Comparison of ENCODE assay signal across 13 cellular contexts in genomic region chr10:125707852-125708468, GRCh38. TPM values are rescaled to one million over a fixed set of nuclear protein-coding genes. Genes with fewer than 3 reads are reported as not detected.
DNase-seq lines count a peak whose midpoint lies in the region; ATAC-seq and TF ChIP-seq lines count a peak whose summit lies in the region.
"Had no signal": no experiment of that assay in that cellular context is flagged by ENCODE, and none has a peak within 500 bp of the region (broad histone marks: within the 10 kb centered on the region; RNA-seq: fewer than 3 reads in every experiment).

No MANE protein-coding gene starts in this region.

- CTCF ChIA-PET in mammary epithelial cell (lab: Charles Lee; ENCODE audit: low non-redundant PET) (interaction anchor here (0.7 kb wide), 1 partner anchor 1831 kb away, joined by 4 read pairs; no protein-coding TSS in a partner anchor), MCF 10A (lab: Yijun Ruan, JAX) (interaction anchor here (0.6 to 1.2 kb wide), 4 partner anchors 9 to 660 kb away, joined by 3 to 6 read pairs (median 4); no protein-coding TSS in a partner anchor)

- no peak overlapping the region for H3K4me3 Mint-ChIP-seq in MCF 10A (ENCODE audit: unreplicated experiment)
- H3K4me3 Mint-ChIP-seq: activated T-cell treated with anti-CD3 and anti-CD28 coated beads, Interleukin-2, amount 50 U/mL, for 24 hours; neural crest cell had no signal

- peak; percentile 70 for ATAC-seq in HG03354 (IDR thresholded peaks at IDR 0.05; ENCODE audit: poor library complexity, severe bottlenecking, unreplicated experiment)
- no peak for ATAC-seq in HG02973 (IDR thresholded peaks at IDR 0.05; ENCODE audit: unreplicated experiment)

- no peaks in the 10 kb centered on the region for H3K27me3 Mint-ChIP-seq in MCF 10A (ENCODE audit: insufficient read depth, unreplicated experiment)

- POLR2A ChIA-PET in MCF 10A (lab: Yijun Ruan, JAX), result interaction anchor here (0.7 to 2.0 kb wide), 2 partner anchors 11 to 646 kb away, joined by 3 to 8 read pairs; partner anchors contain the start of gene EDRF1

- DNase-seq in mammary epithelial cell (peak; percentile 26), MCF 10A (ENCODE audit: unreplicated experiment) (no peak), fibroblast of lung (ENCODE audit: low read depth in 2 of 2) (peak; percentile 37 to 47), NCI-H1092 (lab: John Stamatoyannopoulos, UW) (no peak), middle frontal gyrus (ENCODE audit: extremely low spot score, low spot score) (no peak), MV-4-11 (lab: John Stamatoyannopoulos, UW) (no peak)
- DNase-seq: activated T-cell treated with anti-CD3 and anti-CD28 coated beads, Interleukin-2, amount 50 U/mL, for 24 hours; esophagus squamous epithelium; Kasumi-1; SJCRH30 had no signal

- no peaks in the 10 kb centered on the region for H3K27me3 ChIP-seq in mammary epithelial cell (ENCODE audit: insufficient read depth, low read length)
- H3K27me3 ChIP-seq in fibroblast of lung (ENCODE audit: control insufficient read depth, insufficient read depth, low read length), result no peaks in the 10 kb centered on the region
- H3K27me3 ChIP-seq: esophagus squamous epithelium, SJCRH30 had no signal

- no peaks in the 10 kb centered on the region for H3K79me2 ChIP-seq in mammary epithelial cell (ENCODE audit: insufficient read depth, low read length)
- H3K79me2 ChIP-seq in fibroblast of lung (ENCODE audit: control insufficient read depth, insufficient read depth, low read length), result no peaks in the 10 kb centered on the region

- dilution Hi-C loops in mammary epithelial cell (cut with HindIII; ENCODE audit: low sequenced_read_pairs), result no loop called here

- H3K9me3 ChIP-seq in mammary epithelial cell (replicated peaks; ENCODE audit: insufficient read depth, low read length), result no peaks in the 10 kb centered on the region
- H3K9me3 ChIP-seq in fibroblast of lung (ENCODE audit: control insufficient read depth, insufficient read depth, low read depth, low read length), result no peaks in the 10 kb centered on the region
- H3K9me3 ChIP-seq: SJCRH30 had no signal

- H3K36me3 Mint-ChIP-seq in MCF 10A (ENCODE audit: insufficient read depth, unreplicated experiment), result no peaks in the 10 kb centered on the region

- H3K9ac ChIP-seq in mammary epithelial cell (ENCODE audit: insufficient read depth, low read length) (no peak overlapping the region), fibroblast of lung (ENCODE audit: insufficient read depth, low read length) (no peak overlapping the region)

- H3K9me3 Mint-ChIP-seq in MCF 10A (ENCODE audit: unreplicated experiment), result peaks cover under 1% of the 10 kb centered on the region
- H3K9me3 Mint-ChIP-seq: neural crest cell had no signal

- H2AFZ ChIP-seq in mammary epithelial cell (ENCODE audit: low read depth, low read length), result no peak overlapping the region
- H2AFZ ChIP-seq in fibroblast of lung (ENCODE audit: low read length), result no peak overlapping the region

- no TSS peak for BruUV-seq in mammary epithelial cell (replicated peaks; lab: Mats Ljungman, UMichigan)
- no TSS peak for BruUV-seq in MCF 10A (replicated peaks; lab: Mats Ljungman, UMichigan)

- H3K4me2 ChIP-seq in mammary epithelial cell (ENCODE audit: insufficient read depth, low read depth, low read length) (no peak overlapping the region), fibroblast of lung (ENCODE audit: extremely low read depth, insufficient read depth, low read length) (no peak overlapping the region)

- H3K36me3 ChIP-seq in mammary epithelial cell (ENCODE audit: insufficient read depth, low read length), result no peaks in the 10 kb centered on the region
- no peaks in the 10 kb centered on the region for H3K36me3 ChIP-seq in fibroblast of lung (ENCODE audit: control insufficient read depth, insufficient read depth, low read length)
- H3K36me3 ChIP-seq: esophagus squamous epithelium, SJCRH30 had no signal

- no peak overlapping the region for H3K27ac Mint-ChIP-seq in MCF 10A (ENCODE audit: low read depth, unreplicated experiment)
- H3K27ac Mint-ChIP-seq: activated T-cell treated with anti-CD3 and anti-CD28 coated beads, Interleukin-2, amount 50 U/mL, for 24 hours had no signal

- intact Hi-C loops in mammary epithelial cell (cut with micrococcal nuclease) (loop anchor here (10.0 kb wide), 1 partner anchor 643 kb away; no protein-coding TSS in a partner anchor), MCF 10A (cut with micrococcal nuclease) (no loop called here)

- H3K4me1 ChIP-seq in mammary epithelial cell (ENCODE audit: insufficient read depth, low read length), result no peaks in the 10 kb centered on the region
- peaks cover 2% of the 10 kb centered on the region for H3K4me1 ChIP-seq in fibroblast of lung (ENCODE audit: control insufficient read depth, extremely low read depth, insufficient read depth, low read length)

- in situ Hi-C loops in mammary epithelial cell (cut with MboI; ENCODE audit: low sequenced_read_pairs in 2 of 2), result no loop called here

- WGBS in mammary epithelial cell (ENCODE audit: low coverage, missing lambda C conversion rate), result 72% methylated on average over 2 of the region's 2 CpGs

- H3K4me3 ChIP-seq in mammary epithelial cell (replicated peaks in 1 of 3; ENCODE audit: insufficient read depth in 1 of 3, low read depth in 2 of 3, low read length in 3 of 3) (no peak overlapping the region), fibroblast of lung (replicated peaks in 1 of 4; ENCODE audit: control extremely low read depth in 1 of 4, insufficient read depth in 1 of 4, low read depth in 3 of 4, low read length in 4 of 4) (no peak overlapping the region)
- H3K4me3 ChIP-seq: esophagus squamous epithelium, SJCRH30 had no signal

- TF ChIP-seq CTCF in mammary epithelial cell (conservative IDR thresholded peaks at IDR 0.05 in 1 of 2, IDR thresholded peaks at IDR 0.05 in 1 of 2; ENCODE audit: extremely low read depth in 1 of 2, insufficient read depth in 1 of 2, low read depth in 1 of 2, low read length in 2 of 2) (no peak), MCF 10A (IDR thresholded peaks at IDR 0.05; ENCODE audit: unreplicated experiment) (no peak), fibroblast of lung (conservative IDR thresholded peaks at IDR 0.05 in 1 of 2, IDR thresholded peaks at IDR 0.05 in 1 of 2; ENCODE audit: low read depth in 1 of 2, low read length in 2 of 2) (no peak)

- H3K4me1 Mint-ChIP-seq in MCF 10A (ENCODE audit: insufficient read depth, unreplicated experiment), result no peaks in the 10 kb centered on the region

- no peak overlapping the region for H3K27ac ChIP-seq in mammary epithelial cell (ENCODE audit: insufficient read depth, low read depth, low read length)
- H3K27ac ChIP-seq in fibroblast of lung (ENCODE audit: insufficient read depth, low read length), result no peak overlapping the region
- H3K27ac ChIP-seq: esophagus squamous epithelium, SJCRH30 had no signal

- H4K20me1 ChIP-seq in mammary epithelial cell (ENCODE audit: insufficient read depth, low read length) (no peaks in the 10 kb centered on the region), fibroblast of lung (ENCODE audit: control insufficient read depth, extremely low read depth, insufficient read depth, low read length) (no peaks in the 10 kb centered on the region)

RNA-seq across cellular contexts. Expression of gene EDRF1, which starts 11.5 kb away (rescaled TPM):
- total RNA-seq in mammary epithelial cell (10 to 100 TPM; 18.2 to 23.1 TPM), MCF 10A (2022) (24.1 and 28.2 TPM in 2 replicates), fibroblast of lung (21.6 and 25.3 TPM in 2 replicates)
- polyA plus RNA-seq in mammary epithelial cell (11.1 TPM), fibroblast of lung (17.3 and 19.9 TPM in 2 replicates)
- polyA minus RNA-seq in mammary epithelial cell (6.3 TPM), fibroblast of lung (ENCODE audit: low replicate concordance) (6.3 and 25.1 TPM in 2 replicates)
- 9.7 and 10.2 TPM in 2 replicates for polyA plus RNA-seq in fibroblast of lung (2012)

RNA-seq across cellular contexts. Expression of gene TEX36, which starts 25.0 kb away (rescaled TPM):
- not detected for total RNA-seq in mammary epithelial cell
- not detected for polyA plus RNA-seq in mammary epithelial cell
- polyA minus RNA-seq in mammary epithelial cell, result not detected
- not detected in 2 replicates for total RNA-seq in MCF 10A (2022)
- not detected in 2 replicates for total RNA-seq in fibroblast of lung
- 0.32 TPM in 1 of 2 replicates, not detected in the other for polyA plus RNA-seq in fibroblast of lung
- polyA plus RNA-seq in fibroblast of lung (2012), result not detected in 2 replicates
- not detected in 2 replicates for polyA minus RNA-seq in fibroblast of lung (ENCODE audit: low replicate concordance)
- total RNA-seq: esophagus squamous epithelium, neural crest cell, SJCRH30 had no signal

Comparison
In these comparisons a context has a peak if more than half of its experiments do, and no peak if none do; other contexts are left out.
1. DNase-seq: peak in mammary epithelial cell (single experiment) and fibroblast of lung (2 of 2); none in MCF 10A (single experiment), NCI-H1092 (single experiment), middle frontal gyrus (single experiment) and MV-4-11 (single experiment).